In the genomic region with DNA sequence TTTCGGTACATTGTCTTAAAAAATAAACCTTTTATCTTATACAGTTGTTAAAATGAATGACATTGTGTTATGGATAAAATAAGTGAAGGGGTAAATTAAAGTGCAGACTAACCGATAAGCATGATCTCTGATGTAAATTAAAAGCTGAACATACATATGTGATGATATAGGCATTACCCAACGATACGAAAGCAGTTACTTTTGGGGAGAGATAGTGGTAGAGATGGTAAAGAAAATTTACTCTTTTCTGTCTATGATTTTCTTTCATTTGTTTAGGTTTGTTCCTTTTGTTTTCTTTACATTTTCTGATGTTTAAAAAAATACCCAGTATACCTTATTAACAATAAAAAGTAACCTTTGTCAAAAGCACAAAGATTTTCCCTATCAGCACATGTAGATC, we compare ENCODE assay signal across 21 cellular contexts. TPM values are rescaled to one million over a fixed set of nuclear protein-coding genes. Genes with fewer than 3 reads are reported as not detected.
DNase-seq lines count a peak whose midpoint lies in the region; ATAC-seq, FAIRE-seq and TF ChIP-seq lines count a peak whose summit lies in the region.
"Had no signal": no experiment of that assay in that cellular context is flagged by ENCODE, and none has a peak within 500 bp of the region (broad histone marks: within the 10 kb centered on the region; RNA-seq: fewer than 3 reads in every experiment).

No MANE protein-coding gene starts in this region.

- TF ChIP-seq CTCF in SU-DHL-6 (IDR thresholded peaks at IDR 0.05; ENCODE audit: insufficient read depth, low read length, poor library complexity, severe bottlenecking) (no peak), prostate gland (IDR thresholded peaks at IDR 0.05) (no peak)

- no peak for DNase-seq in activated naive CD8-positive, alpha-beta T cell treated with anti-CD3 and anti-CD28 coated beads for 36 hours
- DNase-seq in naive thymus-derived CD4-positive, alpha-beta T cell: no peak
- no peak for DNase-seq in GM19239 (ENCODE audit: insufficient read length, low spot score)
- no peak for DNase-seq in prostate gland (ENCODE audit: low spot score)
- DNase-seq: 8988T; CD4-positive, alpha-beta memory T cell; DMS 273 treated with DMSO at 0.1 percent for 48 hours; DMS53; DND-41; EL; H7; HFFc6 had no signal

- POLR2A ChIA-PET in naive thymus-derived CD4-positive, alpha-beta T cell (lab: Charles Lee): interaction anchor here (0.5 to 1.0 kb wide), 2 partner anchors 82 to 84 kb away, joined by 3 read pairs; no protein-coding TSS in a partner anchor

- no peak for ATAC-seq in naive thymus-derived CD4-positive, alpha-beta T cell
- no peak for ATAC-seq in GM19463 (IDR thresholded peaks at IDR 0.05; ENCODE audit: unreplicated experiment)
- ATAC-seq: GM12878, GM23338, HCT116 had no signal

- peaks cover 32% of the 10 kb centered on the region for H3K4me1 Mint-ChIP-seq in activated naive CD8-positive, alpha-beta T cell (ENCODE audit: low read depth)
- peaks cover 32% of the 10 kb centered on the region for H3K4me1 Mint-ChIP-seq in activated naive CD8-positive, alpha-beta T cell treated with anti-CD3 and anti-CD28 coated beads for 36 hours
- peaks cover 15 to 43% (median 27%) of the 10 kb centered on the region in 7 donors for H3K4me1 Mint-ChIP-seq in naive thymus-derived CD4-positive, alpha-beta T cell

- H3K4me2 ChIP-seq in SU-DHL-6 (ENCODE audit: low read depth, low read length, poor library complexity, severe bottlenecking) (peak overlapping the region; percentile 7), skeletal muscle satellite cell (ENCODE audit: low read length) (peak overlapping the region; percentile 28)
- H3K4me2 ChIP-seq: BLaER1, GM23338 had no signal

- no peaks in the 10 kb centered on the region for H3K9me3 Mint-ChIP-seq in activated naive CD8-positive, alpha-beta T cell (ENCODE audit: low read depth)
- peaks cover 19% of the 10 kb centered on the region for H3K9me3 Mint-ChIP-seq in activated naive CD8-positive, alpha-beta T cell treated with anti-CD3 and anti-CD28 coated beads for 36 hours
- H3K9me3 Mint-ChIP-seq in naive thymus-derived CD4-positive, alpha-beta T cell: peaks cover 0 to 8% (median 0%) of the 10 kb centered on the region in 11 donors
- H3K9me3 Mint-ChIP-seq: CD4-positive, alpha-beta memory T cell; HFFc6 had no signal

- H4K20me1 ChIP-seq in SU-DHL-6 (ENCODE audit: low read depth, low read length): peaks cover 37% of the 10 kb centered on the region

- H3K4me1 ChIP-seq in naive thymus-derived CD4-positive, alpha-beta T cell (ENCODE audit: control insufficient read depth in 2 of 2, insufficient read depth in 2 of 2, low read length in 2 of 2): peaks cover 17 to 32% of the 10 kb centered on the region in 2 donors
- H3K4me1 ChIP-seq in skeletal muscle satellite cell (ENCODE audit: control insufficient read depth, insufficient read depth, low read length) (peaks cover 36% of the 10 kb centered on the region), prostate gland (replicated peaks) (no peaks in the 10 kb centered on the region)

- peak overlapping the region; percentile 48 for H3K27ac Mint-ChIP-seq in activated naive CD8-positive, alpha-beta T cell
- H3K27ac Mint-ChIP-seq in activated naive CD8-positive, alpha-beta T cell treated with anti-CD3 and anti-CD28 coated beads for 36 hours: no peak overlapping the region
- peak overlapping the region in 6 of 9 donors; percentile 2 to 77 (median 48) for H3K27ac Mint-ChIP-seq in naive thymus-derived CD4-positive, alpha-beta T cell
- H3K27ac Mint-ChIP-seq: CD14-positive monocyte, GM23338, HFFc6 had no signal

- no peaks in the 10 kb centered on the region for H3K27me3 ChIP-seq in SU-DHL-6 (ENCODE audit: low read length)
- no peaks in the 10 kb centered on the region for H3K27me3 ChIP-seq in naive thymus-derived CD4-positive, alpha-beta T cell (ENCODE audit: control insufficient read depth in 2 of 2, insufficient read depth in 2 of 2, low read length in 2 of 2)
- no peaks in the 10 kb centered on the region for H3K27me3 ChIP-seq in skeletal muscle satellite cell (ENCODE audit: control insufficient read depth, insufficient read depth, low read length)
- H3K27me3 ChIP-seq in prostate gland (replicated peaks; ENCODE audit: insufficient read depth): no peaks in the 10 kb centered on the region
- H3K27me3 ChIP-seq: BLaER1 had no signal

- intact Hi-C loops in naive thymus-derived CD4-positive, alpha-beta T cell (cut with micrococcal nuclease): loop anchor here (1.0 to 10.0 kb wide), 4 partner anchors 13 to 946 kb away; no protein-coding TSS in a partner anchor
- intact Hi-C loops in prostate gland (cut with DNase I): loop anchor here (10.0 kb wide), 1 partner anchor 376 kb away; a partner anchor contains a TSS

- 95% methylated on average over 4 of the region's 4 CpGs for WGBS in prostate gland

- H3K4me3 Mint-ChIP-seq in activated naive CD8-positive, alpha-beta T cell: peak overlapping the region; percentile 40
- H3K4me3 Mint-ChIP-seq in activated naive CD8-positive, alpha-beta T cell treated with anti-CD3 and anti-CD28 coated beads for 36 hours: no peak overlapping the region
- peak overlapping the region in 5 of 10 donors; percentile 12 to 70 (median 23) for H3K4me3 Mint-ChIP-seq in naive thymus-derived CD4-positive, alpha-beta T cell
- H3K4me3 Mint-ChIP-seq: CD14-positive monocyte; CD4-positive, alpha-beta memory T cell; GM23338; HFFc6 had no signal

- FAIRE-seq in GM19239 (lab: Jason Lieb, UNC): no peak
- FAIRE-seq: GM12878 had no signal

- H3K36me3 ChIP-seq in SU-DHL-6 (ENCODE audit: low read length) (peaks cover 47% of the 10 kb centered on the region), skeletal muscle satellite cell (ENCODE audit: insufficient read depth, low read length) (peaks cover 29% of the 10 kb centered on the region), prostate gland (no peaks in the 10 kb centered on the region)
- H3K36me3 ChIP-seq in naive thymus-derived CD4-positive, alpha-beta T cell (ENCODE audit: control insufficient read depth in 2 of 3, insufficient read depth in 3 of 3, low read length in 3 of 3): peaks cover 0 to 4% (median 0%) of the 10 kb centered on the region in 3 experiments

- peaks cover 100% of the 10 kb centered on the region for H3K79me2 ChIP-seq in SU-DHL-6 (ENCODE audit: insufficient read depth, low read length)

- H3K9me2 ChIP-seq in SU-DHL-6 (replicated peaks; ENCODE audit: insufficient read depth, low read length): no peaks in the 10 kb centered on the region

- H3K4me3 ChIP-seq in SU-DHL-6 (ENCODE audit: insufficient read depth, low read length, poor library complexity, severe bottlenecking) (no peak overlapping the region), skeletal muscle satellite cell (ENCODE audit: low read length) (no peak overlapping the region), prostate gland (no peak overlapping the region)
- no peak overlapping the region for H3K4me3 ChIP-seq in naive thymus-derived CD4-positive, alpha-beta T cell (ENCODE audit: low read length)
- H3K4me3 ChIP-seq: BLaER1, GM12878, GM23338 had no signal

- no peaks in the 10 kb centered on the region for H3K27me3 Mint-ChIP-seq in activated naive CD8-positive, alpha-beta T cell
- H3K27me3 Mint-ChIP-seq in activated naive CD8-positive, alpha-beta T cell treated with anti-CD3 and anti-CD28 coated beads for 36 hours: no peaks in the 10 kb centered on the region
- H3K27me3 Mint-ChIP-seq in naive thymus-derived CD4-positive, alpha-beta T cell: no peaks in the 10 kb centered on the region
- H3K27me3 Mint-ChIP-seq: CD4-positive, alpha-beta memory T cell had no signal

- CTCF ChIA-PET in naive thymus-derived CD4-positive, alpha-beta T cell (lab: Charles Lee): interaction anchor here (0.7 kb wide), 1 partner anchor 552 kb away, joined by 4 read pairs; no protein-coding TSS in a partner anchor

- H3K27ac ChIP-seq in SU-DHL-6 (ENCODE audit: low read depth, low read length) (no peak overlapping the region), prostate gland (no peak overlapping the region)
- H3K27ac ChIP-seq in naive thymus-derived CD4-positive, alpha-beta T cell (ENCODE audit: low read depth, low read length): no peak overlapping the region
- H3K27ac ChIP-seq: BLaER1 had no signal

- H2AFZ ChIP-seq in SU-DHL-6 (ENCODE audit: low read depth, low read length, severe bottlenecking): no peak overlapping the region
- H2AFZ ChIP-seq: GM23338 had no signal

- H3F3A ChIP-seq in SU-DHL-6 (ENCODE audit: insufficient read depth): peaks cover 17% of the 10 kb centered on the region

- peaks cover 6% of the 10 kb centered on the region for H3K36me3 Mint-ChIP-seq in activated naive CD8-positive, alpha-beta T cell
- peaks cover 35% of the 10 kb centered on the region for H3K36me3 Mint-ChIP-seq in activated naive CD8-positive, alpha-beta T cell treated with anti-CD3 and anti-CD28 coated beads for 36 hours
- peaks cover 0 to 40% (median 6%) of the 10 kb centered on the region in 5 donors for H3K36me3 Mint-ChIP-seq in naive thymus-derived CD4-positive, alpha-beta T cell

- H3K9me3 ChIP-seq in SU-DHL-6 (ENCODE audit: insufficient read depth, low read length) (no peaks in the 10 kb centered on the region; the same call in 1 of the 2 replicates), skeletal muscle satellite cell (replicated peaks; ENCODE audit: low read length) (no peaks in the 10 kb centered on the region), prostate gland (no peaks in the 10 kb centered on the region)
- no peaks in the 10 kb centered on the region for H3K9me3 ChIP-seq in naive thymus-derived CD4-positive, alpha-beta T cell (ENCODE audit: control insufficient read depth in 2 of 3, low read length in 3 of 3)

- H3K9ac ChIP-seq in SU-DHL-6 (ENCODE audit: low read length) (no peak overlapping the region), skeletal muscle satellite cell (ENCODE audit: low read depth, low read length) (no peak overlapping the region)
- H3K9ac ChIP-seq: BLaER1 had no signal

- TF ChIP-seq POLR2A in prostate gland (IDR thresholded peaks at IDR 0.05): no peak

RNA-seq across cellular contexts. Expression of a gene that starts 6.4 kb away (rescaled TPM):
- total RNA-seq in activated naive CD8-positive, alpha-beta T cell treated with anti-CD3 and anti-CD28 coated beads for 36 hours: 10 to 100 TPM; 40.9 to 41.9 TPM
- total RNA-seq in naive thymus-derived CD4-positive, alpha-beta T cell: 10 to 100 TPM; 51.4 to 60.1 (median 55.6) TPM
- polyA plus RNA-seq in naive thymus-derived CD4-positive, alpha-beta T cell: 10 to 100 TPM; 47.9 to 54.5 TPM
- 71.6 and 93.3 TPM in 2 replicates for total RNA-seq in skeletal muscle satellite cell (2012; rRNA removed)
- total RNA-seq in prostate gland: 10 to 100 TPM; 16.1 to 16.8 TPM
